ENCODE assay signal across 12 cellular contexts in genomic region chr9:96918550-96918949, GRCh38. TPM values are rescaled to one million over a fixed set of nuclear protein-coding genes. Genes with fewer than 3 reads are reported as not detected.
DNase-seq lines count a peak whose midpoint lies in the region; ATAC-seq, FAIRE-seq and TF ChIP-seq lines count a peak whose summit lies in the region.
"Not testable (repeated sequence)": the region's sequence is repeated elsewhere in the genome, so short reads cannot be mapped to it uniquely, and the experiment has no call there.
"Had no signal": no experiment of that assay in that cellular context is flagged by ENCODE, and none has a peak within 500 bp of the region (broad histone marks: within the 10 kb centered on the region; RNA-seq: fewer than 3 reads in every experiment).

No MANE protein-coding gene starts in this region.

- not testable (repeated sequence) for H3K4me1 ChIP-seq in GM23338 (ENCODE audit: insufficient read depth); Karpas-422 (ENCODE audit: low read length); K562 (replicated peaks in 1 of 2; ENCODE audit: control insufficient read depth in 2 of 2, insufficient read depth in 2 of 2, low read length in 2 of 2); endodermal cell (ENCODE audit: control insufficient read depth, insufficient read depth, low read length); mesendoderm (ENCODE audit: control insufficient read depth, low read depth, low read length); neural progenitor cell

- TF ChIP-seq POLR2A in K562 (conservative IDR thresholded peaks at IDR 0.05): not testable (repeated sequence)

- TF ChIP-seq EP300 in K562 (IDR thresholded peaks at IDR 0.05; ENCODE audit: low read length): not testable (repeated sequence)

- H3K4me3 Mint-ChIP-seq in GM23338, neural progenitor cell: not testable (repeated sequence)
- peak overlapping the region; percentile 53 for H3K4me3 Mint-ChIP-seq in endodermal cell

- H4K20me1 ChIP-seq in GM23338 (replicated peaks; ENCODE audit: insufficient read depth); Karpas-422 (ENCODE audit: insufficient read depth, low read depth, low read length); K562 (replicated peaks; ENCODE audit: control insufficient read depth, insufficient read depth, low read length); neural progenitor cell (ENCODE audit: low read depth): not testable (repeated sequence)

- H3K27me3 Mint-ChIP-seq in GM23338 (ENCODE audit: insufficient read depth, low read depth, poor library complexity); endodermal cell (ENCODE audit: insufficient read depth); neural progenitor cell (ENCODE audit: insufficient read depth, low read depth): not testable (repeated sequence)

- 89% methylated on average over 3 of the region's 6 CpGs for whole genome bisulfite sequencing in K562 (ENCODE audit: insufficient coverage, low coverage, missing lambda C conversion rate)
- whole genome bisulfite sequencing in endodermal cell (ENCODE audit: insufficient coverage in 1 of 2, insufficient read length in 1 of 2), 2 experiments: 17% methylated on average over 5 of the region's 6 CpGs; no CpG with 5 or more reads in 1 of the 2 experiments
- WGBS in mesendoderm (ENCODE audit: extremely low coverage, insufficient coverage, low lambda C conversion rate): no CpG with 5 or more reads among the region's 6 CpGs

- intact Hi-C loops in K562 (cut with micrococcal nuclease): not testable (repeated sequence)

- H3K27me3 ChIP-seq in GM23338 (ENCODE audit: insufficient read depth); Karpas-422 (ENCODE audit: low read length); K562 (ENCODE audit: control insufficient read depth in 2 of 2, insufficient read depth in 2 of 2, low read length in 2 of 2); endodermal cell (ENCODE audit: control insufficient read depth, insufficient read depth, low read length, poor library complexity, severe bottlenecking); mesendoderm (ENCODE audit: insufficient read depth, low read length, poor library complexity); neural progenitor cell: not testable (repeated sequence)

- TF ChIP-seq CTCF in GM23338 (conservative IDR thresholded peaks at IDR 0.05; ENCODE audit: low read depth in 2 of 2); K562 (IDR thresholded peaks at IDR 0.05 in 2 of 3, conservative IDR thresholded peaks at IDR 0.05 in 1 of 3; ENCODE audit: insufficient read depth in 2 of 3, low read depth in 1 of 3, low read length in 3 of 3); endodermal cell (conservative IDR thresholded peaks at IDR 0.05); neural progenitor cell (IDR thresholded peaks at IDR 0.05): not testable (repeated sequence)

- not testable (repeated sequence) for H2AK5ac ChIP-seq in mesendoderm (ENCODE audit: low read length)

- H3K27ac ChIP-seq in GM23338 (ENCODE audit: low read depth); Karpas-422 (ENCODE audit: low read length); K562 (ENCODE audit: extremely low read depth, low read depth, low read length); endodermal cell (ENCODE audit: low read depth, low read length); mesendoderm (ENCODE audit: low read depth, low read length); neural progenitor cell: not testable (repeated sequence)

- not testable (repeated sequence) for H2BK15ac ChIP-seq in mesendoderm (replicated peaks; ENCODE audit: low read depth)

- not testable (repeated sequence) for H3K27ac Mint-ChIP-seq in GM23338
- H3K27ac Mint-ChIP-seq in endodermal cell (peak overlapping the region; percentile 85), neural progenitor cell (peak overlapping the region; percentile 72)

- not testable (repeated sequence) for H3K18ac ChIP-seq in mesendoderm (ENCODE audit: low read length)

- BruUV-seq in K562 (replicated peaks; lab: Mats Ljungman, UMichigan): not testable (repeated sequence)

- not testable (repeated sequence) for H3K56ac ChIP-seq in mesendoderm (ENCODE audit: low read length)

- not testable (repeated sequence) for H4K5ac ChIP-seq in mesendoderm (ENCODE audit: low read length)

- not testable (repeated sequence) for H3K23ac ChIP-seq in mesendoderm (ENCODE audit: low read length)

- H3K36me3 Mint-ChIP-seq in GM23338 (ENCODE audit: low read depth); endodermal cell (ENCODE audit: low read depth); neural progenitor cell: not testable (repeated sequence)

- H3K4me2 ChIP-seq in GM23338; Karpas-422 (ENCODE audit: low read depth, low read length, poor library complexity, severe bottlenecking); K562 (ENCODE audit: insufficient read depth, low read length); mesendoderm (ENCODE audit: low read length); neural progenitor cell: not testable (repeated sequence)

- not testable (repeated sequence) for H3F3A ChIP-seq in GM23338 (replicated peaks; ENCODE audit: low read depth); neural progenitor cell (ENCODE audit: low read depth)

- not testable (repeated sequence) for H2AFZ ChIP-seq in GM23338; Karpas-422 (ENCODE audit: low read length); K562 (ENCODE audit: low read depth, low read length); neural progenitor cell (replicated peaks)

- H3K79me1 ChIP-seq in mesendoderm (ENCODE audit: low read length): not testable (repeated sequence)

- TF ChIP-seq RAD21 in K562 (CRISPR knock-in tag; conservative IDR thresholded peaks at IDR 0.05 in 1 of 2, IDR thresholded peaks at IDR 0.05 in 1 of 2): not testable (repeated sequence)

- peak; percentile 86 for FAIRE-seq in K562 (lab: Jason Lieb, UNC)

- DNase-seq in GM23338 (ENCODE audit: low spot score); K562 (ENCODE audit: extremely low read depth in 1 of 4, low spot score in 3 of 4); neural progenitor cell (ENCODE audit: low spot score): not testable (repeated sequence)
- DNase-seq in Karpas-422: peak; percentile 21
- DNase-seq in endodermal cell: peak; percentile 84
- DNase-seq in mesendoderm: peak; percentile 92

- not testable (repeated sequence) for H3K79me2 ChIP-seq in GM23338 (replicated peaks; ENCODE audit: insufficient read depth); Karpas-422 (ENCODE audit: low read length); K562 (ENCODE audit: control insufficient read depth, insufficient read depth, low read length); mesendoderm (ENCODE audit: control insufficient read depth, insufficient read depth, low read length); neural progenitor cell (ENCODE audit: low read depth)

- not testable (repeated sequence) for H3K9me3 Mint-ChIP-seq in GM23338, endodermal cell, neural progenitor cell

- peak; percentile 31; the same call in 1 of the 3 replicates for ATAC-seq in GM23338
- not testable (repeated sequence) for ATAC-seq in K562

- not testable (repeated sequence) for H2BK120ac ChIP-seq in mesendoderm (ENCODE audit: low read depth, low read length)

- H4K8ac ChIP-seq in mesendoderm (ENCODE audit: low read depth, low read length): not testable (repeated sequence)

- CTCF ChIA-PET in K562 (lab: Yijun Ruan, JAX; ENCODE audit: low intra/inter-chr PET ratio): not testable (repeated sequence)

- H3K9me3 ChIP-seq in Karpas-422 (ENCODE audit: low read length); K562 (replicated peaks; ENCODE audit: control insufficient read depth, insufficient read depth, low read depth, low read length); endodermal cell (ENCODE audit: control insufficient read depth, low read length); neural progenitor cell (ENCODE audit: low read depth): not testable (repeated sequence)

- H3K4ac ChIP-seq in mesendoderm (ENCODE audit: low read depth, low read length): not testable (repeated sequence)

- POLR2A ChIA-PET in K562 (lab: Yijun Ruan, JAX): not testable (repeated sequence)

- not testable (repeated sequence) for H3K4me1 Mint-ChIP-seq in GM23338, endodermal cell, neural progenitor cell

- H3K4me3 ChIP-seq in GM23338; Karpas-422 (ENCODE audit: low read length); K562; endodermal cell (ENCODE audit: low read length); mesendoderm (ENCODE audit: low read length); neural progenitor cell: not testable (repeated sequence)

- H3K9me2 ChIP-seq in GM23338 (ENCODE audit: insufficient read depth); Karpas-422 (replicated peaks; ENCODE audit: insufficient read depth, low read length): not testable (repeated sequence)

- H3K9me1 ChIP-seq in K562 (ENCODE audit: control insufficient read depth, insufficient read depth, low read length): not testable (repeated sequence)

- H3K9ac ChIP-seq in Karpas-422 (ENCODE audit: low read length); K562 (ENCODE audit: insufficient read depth in 1 of 2, low read depth in 2 of 2, low read length in 2 of 2); mesendoderm (ENCODE audit: low read length); neural progenitor cell: not testable (repeated sequence)
- peak overlapping the region; percentile 34 for H3K9ac ChIP-seq in endodermal cell (ENCODE audit: extremely low read depth, low read length, poor library complexity, severe bottlenecking)

- in situ Hi-C loops in K562 (cut with MboI): not testable (repeated sequence)

- H2BK5ac ChIP-seq in mesendoderm (ENCODE audit: low read length): not testable (repeated sequence)

- not testable (repeated sequence) for H3K36me3 ChIP-seq in GM23338 (ENCODE audit: insufficient read depth); Karpas-422 (ENCODE audit: insufficient read depth, low read length); K562 (ENCODE audit: control insufficient read depth, insufficient read depth, low read length); endodermal cell (ENCODE audit: control insufficient read depth, insufficient read depth, low read length); mesendoderm (ENCODE audit: control insufficient read depth, insufficient read depth, low read length); neural progenitor cell

RNA-seq across cellular contexts. Expression of gene NUTM2G, which starts 10.1 kb away (rescaled TPM):
- total RNA-seq in GM23338 (2014; rRNA removed; shearing (Covaris generic)): 0.54 and 1.6 TPM in 2 replicates
- 0.70 and 0.76 TPM in 2 replicates for polyA plus RNA-seq in GM23338 (2016; fragmentation: Nextera tagmentation; extraction: Ambion mirVana)
- not detected in 2 replicates for total RNA-seq in Karpas-422 (2014; rRNA removed; shearing (Covaris generic); ENCODE audit: low replicate concordance)
- total RNA-seq in K562 (2011; cell fraction: chromatin; rRNA removed; ENCODE audit: low replicate concordance): not detected in 2 replicates
- total RNA-seq in K562 (2011; cell fraction: nucleolus; rRNA removed): not detected in 2 replicates
- total RNA-seq in K562 (2011; cell fraction: nucleoplasm; rRNA removed): not detected in 2 replicates
- not detected in 2 replicates for total RNA-seq in K562 (2014; rRNA removed)
- not detected in 2 replicates for total RNA-seq in K562 (2014; rRNA removed; fragmentation: Illumina TruSeq; extraction: Trizol)
- total RNA-seq in K562 (2015; rRNA removed; fragmentation: Illumina TruSeq; extraction: Trizol): not detected in 2 replicates
- not detected in 2 replicates for total RNA-seq in K562 (2021)
- not detected in 2 replicates for polyA plus RNA-seq in K562 (2011; rRNA removed)
- not detected in 2 replicates for polyA plus RNA-seq in K562 (2011; cell fraction: cytosol; rRNA removed)
- polyA plus RNA-seq in K562 (2011; cell fraction: nucleus; rRNA removed): not detected in 2 replicates
- 0.65 and 0.69 TPM in 2 replicates for polyA plus RNA-seq in K562 (2012)
- not detected in 2 replicates for polyA plus RNA-seq in K562 (2014; fragmentation: Illumina TruSeq; extraction: Trizol)
- under 1 TPM; 0.03 TPM for polyA plus RNA-seq in K562 (2014; fragmentation: Nextera tagmentation; extraction: Ambion mirVana)
- not detected in 2 replicates for polyA plus RNA-seq in K562 (2014; rRNA removed)
- not detected in 2 replicates for polyA minus RNA-seq in K562 (2011; rRNA and poly(A)+ RNA removed)
- not detected in 2 replicates for polyA minus RNA-seq in K562 (2011; cell fraction: cytosol; rRNA and poly(A)+ RNA removed)
- not detected in 2 replicates for polyA minus RNA-seq in K562 (2011; cell fraction: nucleus; rRNA and poly(A)+ RNA removed)
- not detected for total RNA-seq in endodermal cell
- not detected for polyA plus RNA-seq in endodermal cell (2013, experiment 1 of 2)
- polyA plus RNA-seq in endodermal cell (2013, experiment 2 of 2): not detected
- not detected for polyA plus RNA-seq in mesendoderm (2013, experiment 1 of 2)
- 0.03 TPM for polyA plus RNA-seq in mesendoderm (2013, experiment 2 of 2)
- total RNA-seq in neural progenitor cell (ENCODE audit: low replicate concordance): not detected in 2 replicates
- total RNA-seq: A673; CD4-positive, alpha-beta memory T cell; CD4-positive, CD25-positive, alpha-beta regulatory T cell; CD8-positive, alpha-beta memory T cell had no signal
- polyA plus RNA-seq: AG04450, CD14-positive monocyte had no signal
